1 cellular context compared by ENCODE assay signal in the genomic region with DNA sequence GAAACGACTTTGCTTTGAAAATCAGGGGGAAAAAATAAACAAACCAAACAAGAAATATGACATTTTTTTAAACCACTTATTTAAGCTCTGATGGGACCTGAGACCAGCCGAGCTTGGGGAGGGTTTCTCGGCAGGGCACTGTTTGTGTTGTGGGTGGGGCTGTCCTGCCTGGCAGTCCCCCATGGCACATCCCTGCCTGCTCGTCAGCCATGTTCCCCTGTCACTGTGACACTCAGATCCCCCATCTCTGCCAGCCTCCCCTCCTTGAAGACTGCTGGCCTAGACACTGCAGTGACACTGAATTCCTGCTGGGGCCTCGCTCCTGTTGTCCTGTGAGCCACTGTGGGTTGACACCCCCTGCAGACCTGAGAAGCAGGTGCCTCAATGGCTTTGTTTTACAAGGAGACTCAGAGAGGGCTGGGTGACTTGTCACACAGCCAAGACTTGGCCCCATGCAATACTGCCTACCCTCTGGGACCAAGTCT.
A peak's percentile ranks its signal among the peaks of the same experiment; 100 is the strongest.
TF ChIP-seq lines count a peak whose summit lies in the region.

No MANE protein-coding gene starts in this region.

TF ChIP-seq in HepG2, 621 proteins besides CTCF, POLR2A, EP300 and RAD21 (continued from another document and continues in another):
- TF ChIP-seq ZNF33B (CRISPR knock-in tag; IDR thresholded peaks at IDR 0.05) (0 out of 2 replicates have a peak, but pooled peaks have one; percentile 27), TEAD3 (CRISPR knock-in tag; optimal IDR thresholded peaks at IDR 0.05; ENCODE audit: borderline replicate concordance) (peak; percentile 24), ZSCAN12 (CRISPR knock-in tag; IDR thresholded peaks at IDR 0.05) (no peak), ZNF143 (CRISPR knock-in tag; IDR thresholded peaks at IDR 0.05) (peak; percentile 13; the same call in 1 of the 2 replicates), RFXAP (CRISPR knock-in tag; IDR thresholded peaks at IDR 0.05; ENCODE audit: borderline replicate concordance) (0 out of 2 replicates have a peak, but pooled peaks have one; percentile 0), NFKB2 (CRISPR knock-in tag; IDR thresholded peaks at IDR 0.05; ENCODE audit: borderline replicate concordance) (0 out of 2 replicates have a peak, but pooled peaks have one; percentile 13), JUND (CRISPR knock-in tag; IDR thresholded peaks at IDR 0.05) (no peak), KMT2A (CRISPR knock-in tag; IDR thresholded peaks at IDR 0.05) (no peak), NFYC (CRISPR knock-in tag; IDR thresholded peaks at IDR 0.05) (no peak), EED (CRISPR knock-in tag; IDR thresholded peaks at IDR 0.05) (no peak), ZNF432 (CRISPR knock-in tag; IDR thresholded peaks at IDR 0.05; ENCODE audit: borderline replicate concordance) (no peak), XRCC5 (optimal IDR thresholded peaks at IDR 0.05; ENCODE audit: low read length) (no peak), GLI4 (CRISPR knock-in tag; IDR thresholded peaks at IDR 0.05; ENCODE audit: borderline replicate concordance) (0 out of 2 replicates have a peak, but pooled peaks have one; percentile 81), ZNF788 (CRISPR knock-in tag; IDR thresholded peaks at IDR 0.05; ENCODE audit: borderline replicate concordance) (no peak), ZNF282 (IDR thresholded peaks at IDR 0.05; ENCODE audit: partially characterized antibody) (no peak), ZNF781 (CRISPR knock-in tag; IDR thresholded peaks at IDR 0.05; ENCODE audit: borderline replicate concordance, not compliant biosample characterization) (peak; percentile 33), SALL2 (CRISPR knock-in tag; IDR thresholded peaks at IDR 0.05) (peak; percentile 56; the same call in 1 of the 2 replicates), ZFP90 (CRISPR knock-in tag; IDR thresholded peaks at IDR 0.05; ENCODE audit: borderline replicate concordance) (peak; percentile 23; the same call in 1 of the 2 replicates), ZFP37 (CRISPR knock-in tag; IDR thresholded peaks at IDR 0.05; ENCODE audit: borderline replicate concordance) (0 out of 2 replicates have a peak, but pooled peaks have one; percentile 9), HNF4G (IDR thresholded peaks at IDR 0.05; ENCODE audit: borderline replicate concordance, low read depth, low read length) (no peak), HNF4G (CRISPR knock-in tag; IDR thresholded peaks at IDR 0.05; ENCODE audit: borderline replicate concordance, low read depth) (no peak), KLF11 (CRISPR knock-in tag; IDR thresholded peaks at IDR 0.05) (no peak), NR2F2 (IDR thresholded peaks at IDR 0.05; ENCODE audit: borderline replicate concordance, low read depth) (no peak; the same call in 1 of the 2 replicates), MXD4 (CRISPR knock-in tag; IDR thresholded peaks at IDR 0.05) (peak; percentile 2; the same call in 1 of the 2 replicates), SMARCE1 (IDR thresholded peaks at IDR 0.05; ENCODE audit: borderline replicate concordance) (no peak), KLF12 (CRISPR knock-in tag; IDR thresholded peaks at IDR 0.05; ENCODE audit: borderline replicate concordance) (0 out of 2 replicates have a peak, but pooled peaks have one; percentile 29), ZNF879 (CRISPR knock-in tag; IDR thresholded peaks at IDR 0.05) (no peak), REL (CRISPR knock-in tag; conservative IDR thresholded peaks at IDR 0.05) (0 out of 2 replicates have a peak, but pooled peaks have one; percentile 38), PHF21A (CRISPR knock-in tag; IDR thresholded peaks at IDR 0.05) (no peak)
- TF ChIP-seq, protein P1, sequence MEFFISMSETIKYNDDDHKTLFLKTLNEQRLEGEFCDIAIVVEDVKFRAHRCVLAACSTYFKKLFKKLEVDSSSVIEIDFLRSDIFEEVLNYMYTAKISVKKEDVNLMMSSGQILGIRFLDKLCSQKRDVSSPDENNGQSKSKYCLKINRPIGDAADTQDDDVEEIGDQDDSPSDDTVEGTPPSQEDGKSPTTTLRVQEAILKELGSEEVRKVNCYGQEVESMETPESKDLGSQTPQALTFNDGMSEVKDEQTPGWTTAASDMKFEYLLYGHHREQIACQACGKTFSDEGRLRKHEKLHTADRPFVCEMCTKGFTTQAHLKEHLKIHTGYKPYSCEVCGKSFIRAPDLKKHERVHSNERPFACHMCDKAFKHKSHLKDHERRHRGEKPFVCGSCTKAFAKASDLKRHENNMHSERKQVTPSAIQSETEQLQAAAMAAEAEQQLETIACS (CRISPR knock-in tag; IDR thresholded peaks at IDR 0.05): no peak
- TF ChIP-seq, protein P2, sequence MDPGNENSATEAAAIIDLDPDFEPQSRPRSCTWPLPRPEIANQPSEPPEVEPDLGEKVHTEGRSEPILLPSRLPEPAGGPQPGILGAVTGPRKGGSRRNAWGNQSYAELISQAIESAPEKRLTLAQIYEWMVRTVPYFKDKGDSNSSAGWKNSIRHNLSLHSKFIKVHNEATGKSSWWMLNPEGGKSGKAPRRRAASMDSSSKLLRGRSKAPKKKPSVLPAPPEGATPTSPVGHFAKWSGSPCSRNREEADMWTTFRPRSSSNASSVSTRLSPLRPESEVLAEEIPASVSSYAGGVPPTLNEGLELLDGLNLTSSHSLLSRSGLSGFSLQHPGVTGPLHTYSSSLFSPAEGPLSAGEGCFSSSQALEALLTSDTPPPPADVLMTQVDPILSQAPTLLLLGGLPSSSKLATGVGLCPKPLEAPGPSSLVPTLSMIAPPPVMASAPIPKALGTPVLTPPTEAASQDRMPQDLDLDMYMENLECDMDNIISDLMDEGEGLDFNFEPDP (CRISPR knock-in tag; conservative IDR thresholded peaks at IDR 0.05): 0 out of 2 replicates have a peak, but pooled peaks have one; percentile 41
- TF ChIP-seq, protein P3, sequence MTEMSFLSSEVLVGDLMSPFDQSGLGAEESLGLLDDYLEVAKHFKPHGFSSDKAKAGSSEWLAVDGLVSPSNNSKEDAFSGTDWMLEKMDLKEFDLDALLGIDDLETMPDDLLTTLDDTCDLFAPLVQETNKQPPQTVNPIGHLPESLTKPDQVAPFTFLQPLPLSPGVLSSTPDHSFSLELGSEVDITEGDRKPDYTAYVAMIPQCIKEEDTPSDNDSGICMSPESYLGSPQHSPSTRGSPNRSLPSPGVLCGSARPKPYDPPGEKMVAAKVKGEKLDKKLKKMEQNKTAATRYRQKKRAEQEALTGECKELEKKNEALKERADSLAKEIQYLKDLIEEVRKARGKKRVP (CRISPR knock-in tag; IDR thresholded peaks at IDR 0.05): no peak
- TF ChIP-seq, protein P4, sequence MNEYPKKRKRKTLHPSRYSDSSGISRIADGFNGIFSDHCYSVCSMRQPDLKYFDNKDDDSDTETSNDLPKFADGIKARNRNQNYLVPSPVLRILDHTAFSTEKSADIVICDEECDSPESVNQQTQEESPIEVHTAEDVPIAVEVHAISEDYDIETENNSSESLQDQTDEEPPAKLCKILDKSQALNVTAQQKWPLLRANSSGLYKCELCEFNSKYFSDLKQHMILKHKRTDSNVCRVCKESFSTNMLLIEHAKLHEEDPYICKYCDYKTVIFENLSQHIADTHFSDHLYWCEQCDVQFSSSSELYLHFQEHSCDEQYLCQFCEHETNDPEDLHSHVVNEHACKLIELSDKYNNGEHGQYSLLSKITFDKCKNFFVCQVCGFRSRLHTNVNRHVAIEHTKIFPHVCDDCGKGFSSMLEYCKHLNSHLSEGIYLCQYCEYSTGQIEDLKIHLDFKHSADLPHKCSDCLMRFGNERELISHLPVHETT (CRISPR knock-in tag; conservative IDR thresholded peaks at IDR 0.05): peak; percentile 26; the same call in 1 of the 2 replicates
- TF ChIP-seq, protein P5, sequence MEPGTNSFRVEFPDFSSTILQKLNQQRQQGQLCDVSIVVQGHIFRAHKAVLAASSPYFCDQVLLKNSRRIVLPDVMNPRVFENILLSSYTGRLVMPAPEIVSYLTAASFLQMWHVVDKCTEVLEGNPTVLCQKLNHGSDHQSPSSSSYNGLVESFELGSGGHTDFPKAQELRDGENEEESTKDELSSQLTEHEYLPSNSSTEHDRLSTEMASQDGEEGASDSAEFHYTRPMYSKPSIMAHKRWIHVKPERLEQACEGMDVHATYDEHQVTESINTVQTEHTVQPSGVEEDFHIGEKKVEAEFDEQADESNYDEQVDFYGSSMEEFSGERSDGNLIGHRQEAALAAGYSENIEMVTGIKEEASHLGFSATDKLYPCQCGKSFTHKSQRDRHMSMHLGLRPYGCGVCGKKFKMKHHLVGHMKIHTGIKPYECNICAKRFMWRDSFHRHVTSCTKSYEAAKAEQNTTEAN (CRISPR knock-in tag; conservative IDR thresholded peaks at IDR 0.05): peak; percentile 1; the same call in 1 of the 2 replicates
- TF ChIP-seq, protein P6, sequence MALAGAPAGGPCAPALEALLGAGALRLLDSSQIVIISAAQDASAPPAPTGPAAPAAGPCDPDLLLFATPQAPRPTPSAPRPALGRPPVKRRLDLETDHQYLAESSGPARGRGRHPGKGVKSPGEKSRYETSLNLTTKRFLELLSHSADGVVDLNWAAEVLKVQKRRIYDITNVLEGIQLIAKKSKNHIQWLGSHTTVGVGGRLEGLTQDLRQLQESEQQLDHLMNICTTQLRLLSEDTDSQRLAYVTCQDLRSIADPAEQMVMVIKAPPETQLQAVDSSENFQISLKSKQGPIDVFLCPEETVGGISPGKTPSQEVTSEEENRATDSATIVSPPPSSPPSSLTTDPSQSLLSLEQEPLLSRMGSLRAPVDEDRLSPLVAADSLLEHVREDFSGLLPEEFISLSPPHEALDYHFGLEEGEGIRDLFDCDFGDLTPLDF (CRISPR knock-in tag; IDR thresholded peaks at IDR 0.05): 0 out of 2 replicates have a peak, but pooled peaks have one; percentile 21
- TF ChIP-seq, protein P7, sequence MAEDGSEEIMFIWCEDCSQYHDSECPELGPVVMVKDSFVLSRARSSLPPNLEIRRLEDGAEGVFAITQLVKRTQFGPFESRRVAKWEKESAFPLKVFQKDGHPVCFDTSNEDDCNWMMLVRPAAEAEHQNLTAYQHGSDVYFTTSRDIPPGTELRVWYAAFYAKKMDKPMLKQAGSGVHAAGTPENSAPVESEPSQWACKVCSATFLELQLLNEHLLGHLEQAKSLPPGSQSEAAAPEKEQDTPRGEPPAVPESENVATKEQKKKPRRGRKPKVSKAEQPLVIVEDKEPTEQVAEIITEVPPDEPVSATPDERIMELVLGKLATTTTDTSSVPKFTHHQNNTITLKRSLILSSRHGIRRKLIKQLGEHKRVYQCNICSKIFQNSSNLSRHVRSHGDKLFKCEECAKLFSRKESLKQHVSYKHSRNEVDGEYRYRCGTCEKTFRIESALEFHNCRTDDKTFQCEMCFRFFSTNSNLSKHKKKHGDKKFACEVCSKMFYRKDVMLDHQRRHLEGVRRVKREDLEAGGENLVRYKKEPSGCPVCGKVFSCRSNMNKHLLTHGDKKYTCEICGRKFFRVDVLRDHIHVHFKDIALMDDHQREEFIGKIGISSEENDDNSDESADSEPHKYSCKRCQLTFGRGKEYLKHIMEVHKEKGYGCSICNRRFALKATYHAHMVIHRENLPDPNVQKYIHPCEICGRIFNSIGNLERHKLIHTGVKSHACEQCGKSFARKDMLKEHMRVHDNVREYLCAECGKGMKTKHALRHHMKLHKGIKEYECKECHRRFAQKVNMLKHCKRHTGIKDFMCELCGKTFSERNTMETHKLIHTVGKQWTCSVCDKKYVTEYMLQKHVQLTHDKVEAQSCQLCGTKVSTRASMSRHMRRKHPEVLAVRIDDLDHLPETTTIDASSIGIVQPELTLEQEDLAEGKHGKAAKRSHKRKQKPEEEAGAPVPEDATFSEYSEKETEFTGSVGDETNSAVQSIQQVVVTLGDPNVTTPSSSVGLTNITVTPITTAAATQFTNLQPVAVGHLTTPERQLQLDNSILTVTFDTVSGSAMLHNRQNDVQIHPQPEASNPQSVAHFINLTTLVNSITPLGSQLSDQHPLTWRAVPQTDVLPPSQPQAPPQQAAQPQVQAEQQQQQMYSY (CRISPR knock-in tag; IDR thresholded peaks at IDR 0.05): no peak
- TF ChIP-seq, protein P8, sequence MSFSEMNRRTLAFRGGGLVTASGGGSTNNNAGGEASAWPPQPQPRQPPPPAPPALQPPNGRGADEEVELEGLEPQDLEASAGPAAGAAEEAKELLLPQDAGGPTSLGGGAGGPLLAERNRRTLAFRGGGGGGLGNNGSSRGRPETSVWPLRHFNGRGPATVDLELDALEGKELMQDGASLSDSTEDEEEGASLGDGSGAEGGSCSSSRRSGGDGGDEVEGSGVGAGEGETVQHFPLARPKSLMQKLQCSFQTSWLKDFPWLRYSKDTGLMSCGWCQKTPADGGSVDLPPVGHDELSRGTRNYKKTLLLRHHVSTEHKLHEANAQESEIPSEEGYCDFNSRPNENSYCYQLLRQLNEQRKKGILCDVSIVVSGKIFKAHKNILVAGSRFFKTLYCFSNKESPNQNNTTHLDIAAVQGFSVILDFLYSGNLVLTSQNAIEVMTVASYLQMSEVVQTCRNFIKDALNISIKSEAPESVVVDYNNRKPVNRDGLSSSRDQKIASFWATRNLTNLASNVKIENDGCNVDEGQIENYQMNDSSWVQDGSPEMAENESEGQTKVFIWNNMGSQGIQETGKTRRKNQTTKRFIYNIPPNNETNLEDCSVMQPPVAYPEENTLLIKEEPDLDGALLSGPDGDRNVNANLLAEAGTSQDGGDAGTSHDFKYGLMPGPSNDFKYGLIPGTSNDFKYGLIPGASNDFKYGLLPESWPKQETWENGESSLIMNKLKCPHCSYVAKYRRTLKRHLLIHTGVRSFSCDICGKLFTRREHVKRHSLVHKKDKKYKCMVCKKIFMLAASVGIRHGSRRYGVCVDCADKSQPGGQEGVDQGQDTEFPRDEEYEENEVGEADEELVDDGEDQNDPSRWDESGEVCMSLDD (CRISPR knock-in tag; IDR thresholded peaks at IDR 0.05; ENCODE audit: borderline replicate concordance): 0 out of 2 replicates have a peak, but pooled peaks have one; percentile 19
- TF ChIP-seq, protein P9, sequence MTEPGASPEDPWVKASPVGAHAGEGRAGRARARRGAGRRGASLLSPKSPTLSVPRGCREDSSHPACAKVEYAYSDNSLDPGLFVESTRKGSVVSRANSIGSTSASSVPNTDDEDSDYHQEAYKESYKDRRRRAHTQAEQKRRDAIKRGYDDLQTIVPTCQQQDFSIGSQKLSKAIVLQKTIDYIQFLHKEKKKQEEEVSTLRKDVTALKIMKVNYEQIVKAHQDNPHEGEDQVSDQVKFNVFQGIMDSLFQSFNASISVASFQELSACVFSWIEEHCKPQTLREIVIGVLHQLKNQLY (CRISPR knock-in tag; IDR thresholded peaks at IDR 0.05): no peak
- TF ChIP-seq, protein P10, sequence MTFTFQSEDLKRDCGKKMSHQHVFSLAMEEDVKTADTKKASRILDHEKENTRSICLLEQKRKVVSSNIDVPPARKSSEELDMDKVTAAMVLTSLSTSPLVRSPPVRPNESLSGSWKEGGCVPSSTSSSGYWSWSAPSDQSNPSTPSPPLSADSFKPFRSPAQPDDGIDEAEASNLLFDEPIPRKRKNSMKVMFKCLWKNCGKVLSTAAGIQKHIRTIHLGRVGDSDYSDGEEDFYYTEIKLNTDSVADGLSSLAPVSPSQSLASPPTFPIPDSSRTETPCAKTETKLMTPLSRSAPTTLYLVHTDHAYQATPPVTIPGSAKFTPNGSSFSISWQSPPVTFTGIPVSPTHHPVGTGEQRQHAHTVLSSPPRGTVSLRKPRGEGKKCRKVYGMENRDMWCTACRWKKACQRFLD (CRISPR knock-in tag; IDR thresholded peaks at IDR 0.05; ENCODE audit: borderline replicate concordance): peak; percentile 63; the same call in 1 of the 2 replicates
